In the genomic region with DNA sequence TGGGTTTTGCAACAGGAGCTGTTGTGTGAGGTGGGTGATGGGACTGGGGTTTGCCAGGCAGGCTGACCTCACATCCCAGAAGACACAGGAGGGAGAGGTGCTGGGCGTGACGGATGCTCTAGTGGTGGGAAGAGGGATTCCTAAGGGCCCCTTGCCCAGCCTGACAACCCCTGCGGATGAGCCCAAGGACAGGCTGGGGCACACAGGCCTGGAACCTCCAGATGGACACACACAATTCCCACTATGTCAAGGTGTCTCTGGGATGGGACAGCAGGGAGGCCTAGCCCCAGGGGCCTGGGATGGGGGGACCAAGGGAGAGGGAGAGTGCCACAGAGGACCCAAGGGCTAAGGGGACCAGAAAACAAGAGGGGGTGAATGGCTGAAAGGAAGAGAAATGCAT, we compare ENCODE assay signal across 16 cellular contexts.
DNase-seq lines count a peak whose midpoint lies in the region; ATAC-seq and TF ChIP-seq lines count a peak whose summit lies in the region.
"Had no signal": no experiment of that assay in that cellular context is flagged by ENCODE, and none has a peak within 500 bp of the region (broad histone marks: within the 10 kb centered on the region; RNA-seq: fewer than 3 reads in every experiment).

No MANE protein-coding gene starts in this region.

- no peaks in the 10 kb centered on the region for H3K36me3 Mint-ChIP-seq in endodermal cell (ENCODE audit: low read depth)
- no peaks in the 10 kb centered on the region for H3K36me3 Mint-ChIP-seq in activated CD8-positive, alpha-beta T cell treated with anti-CD3 and anti-CD28 coated beads, Interleukin-2, amount 10 ng/mL, durations not matched to agents 7 days and 5 days (ENCODE audit: low read depth)

- CTCF ChIA-PET in activated CD8-positive, alpha-beta T cell treated with anti-CD3 and anti-CD28 coated beads, Interleukin-2, amount 10 ng/mL, durations not matched to agents 7 days and 5 days (lab: Charles Lee), result no interaction called here

- H3K9ac ChIP-seq in endodermal cell (ENCODE audit: extremely low read depth, low read length, poor library complexity, severe bottlenecking), result no peak overlapping the region
- H3K9ac ChIP-seq: BLaER1 treated with 17β-estradiol and CSF1 and Interleukin-3, amounts not matched to agents 10 nM and 100 nM had no signal

- no peaks in the 10 kb centered on the region for H3K9me3 ChIP-seq in endodermal cell (ENCODE audit: control insufficient read depth, low read length)
- H3K9me3 ChIP-seq: BLaER1 treated with 17β-estradiol and CSF1 and Interleukin-3, amounts not matched to agents 10 nM and 100 nM; HAP-1 had no signal

- H3K27ac Mint-ChIP-seq in endodermal cell, result no peak overlapping the region
- no peak overlapping the region for H3K27ac Mint-ChIP-seq in activated CD8-positive, alpha-beta T cell treated with anti-CD3 and anti-CD28 coated beads, Interleukin-2, amount 10 ng/mL, durations not matched to agents 7 days and 5 days
- H3K27ac Mint-ChIP-seq: CD4-positive, alpha-beta T cell; GM23338; HFFc6 had no signal

- peaks cover 4% of the 10 kb centered on the region for H3K27me3 ChIP-seq in endodermal cell (ENCODE audit: control insufficient read depth, insufficient read depth, low read length, poor library complexity, severe bottlenecking)
- H3K27me3 ChIP-seq: BLaER1 treated with 17β-estradiol and CSF1 and Interleukin-3, amounts not matched to agents 10 nM and 100 nM had no signal

- peak; percentile 70 for DNase-seq in cardiac septum (ENCODE audit: low spot score)
- no peak for DNase-seq in left cardiac atrium
- DNase-seq in endodermal cell, result peak; percentile 34
- no peak for DNase-seq in substantia nigra (lab: John Stamatoyannopoulos, UW)
- DNase-seq in RPMI8226, result no peak
- DNase-seq in activated CD8-positive, alpha-beta T cell treated with anti-CD3 and anti-CD28 coated beads, Interleukin-2, amount 10 ng/mL, durations not matched to agents 7 days and 5 days, result no peak
- no peak for DNase-seq in NCI-H1694 treated with DMSO at 0.1 percent for 48 hours (lab: John Stamatoyannopoulos, UW)
- DNase-seq: 8988T; CD4-positive, alpha-beta T cell; DND-41; GDM1; HFFc6 had no signal

- no peak for ATAC-seq in left cardiac atrium
- no peak for ATAC-seq in activated CD8-positive, alpha-beta T cell treated with anti-CD3 and anti-CD28 coated beads, Interleukin-2, amount 10 ng/mL, durations not matched to agents 7 days and 5 days

- H3K4me3 Mint-ChIP-seq in endodermal cell, result no peak overlapping the region
- H3K4me3 Mint-ChIP-seq in activated CD8-positive, alpha-beta T cell treated with anti-CD3 and anti-CD28 coated beads, Interleukin-2, amount 10 ng/mL, durations not matched to agents 7 days and 5 days, result no peak overlapping the region
- H3K4me3 Mint-ChIP-seq: CD4-positive, alpha-beta T cell; GM23338; HFFc6 had no signal

- H3K27ac ChIP-seq in endodermal cell (ENCODE audit: low read depth, low read length) (no peak overlapping the region), substantia nigra (ENCODE audit: low read depth, low read length, poor library complexity, severe bottlenecking) (peak overlapping the region; percentile 95)
- H3K27ac ChIP-seq: BLaER1 treated with 17β-estradiol and CSF1 and Interleukin-3, amounts not matched to agents 10 nM and 100 nM; HL-60 had no signal

- H3K27me3 Mint-ChIP-seq in endodermal cell (ENCODE audit: insufficient read depth), result peaks cover 2% of the 10 kb centered on the region
- no peaks in the 10 kb centered on the region for H3K27me3 Mint-ChIP-seq in activated CD8-positive, alpha-beta T cell treated with anti-CD3 and anti-CD28 coated beads, Interleukin-2, amount 10 ng/mL, durations not matched to agents 7 days and 5 days (ENCODE audit: low read depth)

- H3K4me1 Mint-ChIP-seq in endodermal cell, result no peaks in the 10 kb centered on the region
- H3K4me1 Mint-ChIP-seq in activated CD8-positive, alpha-beta T cell treated with anti-CD3 and anti-CD28 coated beads, Interleukin-2, amount 10 ng/mL, durations not matched to agents 7 days and 5 days (ENCODE audit: low read depth), result no peaks in the 10 kb centered on the region

- intact Hi-C loops in cardiac septum (cut with DNase I), result no loop called here
- intact Hi-C loops in left cardiac atrium (cut with DNase I), result no loop called here

- H3K9me3 Mint-ChIP-seq in endodermal cell, result no peaks in the 10 kb centered on the region
- H3K9me3 Mint-ChIP-seq in activated CD8-positive, alpha-beta T cell treated with anti-CD3 and anti-CD28 coated beads, Interleukin-2, amount 10 ng/mL, durations not matched to agents 7 days and 5 days (ENCODE audit: insufficient read depth), result no peaks in the 10 kb centered on the region
- H3K9me3 Mint-ChIP-seq: CD4-positive, alpha-beta T cell; GM23338 had no signal

- H3K36me3 ChIP-seq in endodermal cell (ENCODE audit: control insufficient read depth, insufficient read depth, low read length), result no peaks in the 10 kb centered on the region
- H3K36me3 ChIP-seq: BLaER1 treated with 17β-estradiol and CSF1 and Interleukin-3, amounts not matched to agents 10 nM and 100 nM; HAP-1 had no signal

- POLR2A ChIA-PET in activated CD8-positive, alpha-beta T cell treated with anti-CD3 and anti-CD28 coated beads, Interleukin-2, amount 10 ng/mL, durations not matched to agents 7 days and 5 days (lab: Charles Lee), result no interaction called here

- 93% methylated on average over 3 of the region's 3 CpGs; no CpG with 5 or more reads in 1 of the 2 experiments for WGBS in endodermal cell (ENCODE audit: insufficient coverage in 1 of 2, insufficient read length in 1 of 2), 2 experiments

- H3K4me1 ChIP-seq in endodermal cell (ENCODE audit: control insufficient read depth, insufficient read depth, low read length), result no peaks in the 10 kb centered on the region
- H3K4me1 ChIP-seq: BLaER1 treated with 17β-estradiol and CSF1 and Interleukin-3, amounts not matched to agents 10 nM and 100 nM had no signal

- no peak overlapping the region for H3K4me3 ChIP-seq in endodermal cell (ENCODE audit: low read length)
- H3K4me3 ChIP-seq: BLaER1 treated with 17β-estradiol and CSF1 and Interleukin-3, amounts not matched to agents 10 nM and 100 nM; GM23338; HAP-1 had no signal

- TF ChIP-seq CTCF in endodermal cell (conservative IDR thresholded peaks at IDR 0.05), result no peak

Comparison
In these comparisons a context has a peak if more than half of its experiments do, and no peak if none do; other contexts are left out.
1. DNase-seq: peak in cardiac septum (single experiment) and endodermal cell (single experiment); none in left cardiac atrium (single experiment), substantia nigra (0 of 49), RPMI8226 (single experiment), activated CD8-positive, alpha-beta T cell treated with anti-CD3 and anti-CD28 coated beads, Interleukin-2, amount 10 ng/mL, durations not matched to agents 7 days and 5 days (single experiment) and NCI-H1694 treated with DMSO at 0.1 percent for 48 hours (single experiment).